Comparison of ENCODE assay signal across 1 cellular context in the genomic region with DNA sequence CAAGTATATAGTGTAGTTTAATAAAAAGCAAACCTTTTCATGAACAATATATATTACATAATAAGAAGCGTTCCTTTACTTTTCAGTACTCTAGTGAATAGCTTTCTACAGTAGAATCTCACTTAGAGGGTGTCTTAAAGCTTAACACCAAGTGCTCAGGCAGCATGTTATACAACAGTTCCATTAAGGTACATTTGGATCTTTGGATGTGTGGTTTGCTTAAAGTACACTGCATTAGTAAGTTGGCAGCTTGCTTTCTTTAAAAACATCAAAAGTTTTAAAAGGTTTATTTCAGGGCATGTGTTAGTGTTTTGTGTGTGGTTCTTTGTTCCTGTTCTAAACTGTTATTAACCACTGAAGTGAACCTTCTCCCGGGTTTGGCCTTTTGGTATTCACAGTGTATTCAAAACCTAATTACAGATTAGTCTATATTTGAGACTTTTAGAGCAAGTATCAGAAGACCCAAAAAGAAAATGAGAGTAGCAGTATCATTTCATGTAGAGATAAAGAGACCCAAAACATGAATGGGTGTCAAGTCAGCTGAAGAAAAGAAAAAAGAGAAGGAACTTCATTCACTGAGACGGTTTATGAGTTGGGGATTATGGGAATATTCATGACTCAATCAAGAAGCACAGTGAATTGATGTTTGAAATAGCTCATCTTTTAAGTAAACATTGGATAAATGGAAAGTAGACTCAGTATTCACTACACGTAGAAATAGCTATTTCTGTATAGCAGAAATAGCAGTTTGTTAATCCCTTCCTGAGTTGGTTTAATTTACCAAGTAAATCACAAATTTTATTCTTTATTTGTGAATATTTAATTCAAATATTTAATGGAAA.
TF ChIP-seq lines count a peak whose summit lies in the region.

No MANE protein-coding gene starts in this region.

TF ChIP-seq in IMR-90, 13 proteins besides CTCF, POLR2A, EP300 and RAD21:
- TF ChIP-seq, protein P1, sequence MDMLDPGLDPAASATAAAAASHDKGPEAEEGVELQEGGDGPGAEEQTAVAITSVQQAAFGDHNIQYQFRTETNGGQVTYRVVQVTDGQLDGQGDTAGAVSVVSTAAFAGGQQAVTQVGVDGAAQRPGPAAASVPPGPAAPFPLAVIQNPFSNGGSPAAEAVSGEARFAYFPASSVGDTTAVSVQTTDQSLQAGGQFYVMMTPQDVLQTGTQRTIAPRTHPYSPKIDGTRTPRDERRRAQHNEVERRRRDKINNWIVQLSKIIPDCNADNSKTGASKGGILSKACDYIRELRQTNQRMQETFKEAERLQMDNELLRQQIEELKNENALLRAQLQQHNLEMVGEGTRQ (IDR thresholded peaks at IDR 0.05; ENCODE audit: low read depth, low read length) = no peak
- no peak for TF ChIP-seq MXI1 (IDR thresholded peaks at IDR 0.05; ENCODE audit: borderline replicate concordance, low read depth, low read length)
- TF ChIP-seq CEBPB (IDR thresholded peaks at IDR 0.05; ENCODE audit: low read depth, low read length) = no peak
- no peak for TF ChIP-seq SMC3 (IDR thresholded peaks at IDR 0.05; ENCODE audit: low read depth, low read length)
- no peak for TF ChIP-seq MAFK (IDR thresholded peaks at IDR 0.05; ENCODE audit: low read depth, low read length)
- no peak for TF ChIP-seq RFX5 (IDR thresholded peaks at IDR 0.05; ENCODE audit: low read depth, low read length)
- no peak for TF ChIP-seq BHLHE40 (IDR thresholded peaks at IDR 0.05; ENCODE audit: low read depth, low read length)
- TF ChIP-seq NFE2L2 (IDR thresholded peaks at IDR 0.05; ENCODE audit: low read depth, low read length) = no peak
- no peak for TF ChIP-seq CHD1 (IDR thresholded peaks at IDR 0.05; ENCODE audit: low read depth, low read length)
- TF ChIP-seq FOS (IDR thresholded peaks at IDR 0.05; ENCODE audit: low read depth, low read length) = no peak
